Comparison of ENCODE assay signal across 8 cellular contexts in genomic region chr13:71864094-71864980, GRCh38. TPM values are rescaled to one million over a fixed set of nuclear protein-coding genes. Genes with fewer than 3 reads are reported as not detected.
DNase-seq lines count a peak whose midpoint lies in the region; ATAC-seq, FAIRE-seq and TF ChIP-seq lines count a peak whose summit lies in the region.

No MANE protein-coding gene starts in this region.

- no peak overlapping the region for H3K4me3 ChIP-seq in CD4-positive, CD25-positive, alpha-beta regulatory T cell (ENCODE audit: low read depth, low read length)
- H3K4me3 ChIP-seq in adipocyte (ENCODE audit: low read length) (peak overlapping the region; percentile 67), iPS-18a (ENCODE audit: low read length) (peak overlapping the region; percentile 84), skin epidermis (peak overlapping the region; percentile 37 to 66 (median 57))

- H3K9me3 Mint-ChIP-seq in CD4-positive, CD25-positive, alpha-beta regulatory T cell = peaks cover 0 to 8% (median 0%) of the 10 kb centered on the region in 7 donors
- H3K9me3 Mint-ChIP-seq in effector memory CD8-positive, alpha-beta T cell = peaks cover 0 to 8% of the 10 kb centered on the region in 2 donors

- H3K4me1 ChIP-seq in CD4-positive, CD25-positive, alpha-beta regulatory T cell (ENCODE audit: control insufficient read depth, insufficient read depth, low read length, poor library complexity, severe bottlenecking) = peaks cover 7% of the 10 kb centered on the region
- H3K4me1 ChIP-seq in adipocyte (ENCODE audit: control insufficient read depth, insufficient read depth, low read length) (peaks cover 9% of the 10 kb centered on the region), iPS-18a (ENCODE audit: control insufficient read depth, low read depth, low read length) (peaks cover 14% of the 10 kb centered on the region)

- H3K36me3 ChIP-seq in CD4-positive, CD25-positive, alpha-beta regulatory T cell (ENCODE audit: control insufficient read depth, insufficient read depth, low read length) = no peaks in the 10 kb centered on the region
- no peaks in the 10 kb centered on the region for H3K36me3 ChIP-seq in adipocyte (ENCODE audit: control insufficient read depth, insufficient read depth, low read length, severe bottlenecking)
- no peaks in the 10 kb centered on the region for H3K36me3 ChIP-seq in iPS-18a (ENCODE audit: control insufficient read depth, low read depth, low read length)

- no peak for ATAC-seq in CD4-positive, CD25-positive, alpha-beta regulatory T cell (ENCODE audit: low read depth in 2 of 2)
- no peak for ATAC-seq in HG03521 (IDR thresholded peaks at IDR 0.05; ENCODE audit: unreplicated experiment)
- no peak for ATAC-seq in effector memory CD8-positive, alpha-beta T cell (replicated peaks)

- H3K9ac ChIP-seq in adipocyte (ENCODE audit: low read length) = no peak overlapping the region
- H3K9ac ChIP-seq in iPS-18a (ENCODE audit: low read length) = peak overlapping the region; percentile 42

- peaks cover 0 to 18% (median 3%) of the 10 kb centered on the region in 4 donors for H3K4me1 Mint-ChIP-seq in CD4-positive, CD25-positive, alpha-beta regulatory T cell
- peaks cover 3% of the 10 kb centered on the region in 2 donors for H3K4me1 Mint-ChIP-seq in effector memory CD8-positive, alpha-beta T cell (ENCODE audit: low read depth in 2 of 2)

- H3K27ac Mint-ChIP-seq in CD4-positive, CD25-positive, alpha-beta regulatory T cell = no peak overlapping the region
- no peak overlapping the region for H3K27ac Mint-ChIP-seq in effector memory CD8-positive, alpha-beta T cell

- H3K4me3 Mint-ChIP-seq in CD4-positive, CD25-positive, alpha-beta regulatory T cell = peak overlapping the region in 3 of 4 donors; percentile 21 to 85 (median 77)
- peak overlapping the region in 1 of 2 donors; percentile 53 for H3K4me3 Mint-ChIP-seq in effector memory CD8-positive, alpha-beta T cell

- TF ChIP-seq CTCF in D721Med (IDR thresholded peaks at IDR 0.05; ENCODE audit: insufficient read depth, missing control alignments) = no peak

- H3K27ac ChIP-seq in CD4-positive, CD25-positive, alpha-beta regulatory T cell (ENCODE audit: insufficient read depth, low read length, poor library complexity, severe bottlenecking) = no peak overlapping the region
- H3K27ac ChIP-seq in iPS-18a (ENCODE audit: low read length) = no peak overlapping the region
- peak overlapping the region in 8 of 21 experiments; percentile 21 to 81 (median 72) for H3K27ac ChIP-seq in skin epidermis

- DNase-seq in CD4-positive, CD25-positive, alpha-beta regulatory T cell = no peak
- DNase-seq in Kasumi-1 (lab: John Stamatoyannopoulos, UW) = peak; percentile 69 to 75
- peak; percentile 2 for DNase-seq in adipocyte (ENCODE audit: low read depth)
- no peak for DNase-seq in effector memory CD8-positive, alpha-beta T cell
- DNase-seq in D721Med (ENCODE audit: insufficient read length, low spot score) = no peak

- peaks cover 13% of the 10 kb centered on the region for H3K27me3 ChIP-seq in CD4-positive, CD25-positive, alpha-beta regulatory T cell (ENCODE audit: control insufficient read depth, insufficient read depth, low read length)
- H3K27me3 ChIP-seq in adipocyte (replicated peaks; ENCODE audit: control insufficient read depth, insufficient read depth, low read length) (peaks cover 37% of the 10 kb centered on the region), iPS-18a (ENCODE audit: control insufficient read depth, insufficient read depth, low read length) (peaks cover 77% of the 10 kb centered on the region)

- H3K27me3 Mint-ChIP-seq in CD4-positive, CD25-positive, alpha-beta regulatory T cell = peaks cover 49% of the 10 kb centered on the region
- H3K27me3 Mint-ChIP-seq in effector memory CD8-positive, alpha-beta T cell = peaks cover 30 to 39% of the 10 kb centered on the region in 2 donors

- no peaks in the 10 kb centered on the region for H3K36me3 Mint-ChIP-seq in CD4-positive, CD25-positive, alpha-beta regulatory T cell
- H3K36me3 Mint-ChIP-seq in effector memory CD8-positive, alpha-beta T cell (ENCODE audit: insufficient read depth) = peaks cover 4% of the 10 kb centered on the region

- FAIRE-seq in D721Med (lab: Jason Lieb, UNC) = no peak

- H3K9me3 ChIP-seq in CD4-positive, CD25-positive, alpha-beta regulatory T cell (ENCODE audit: control insufficient read depth in 2 of 2, low read length in 2 of 2) = no peaks in the 10 kb centered on the region
- H3K9me3 ChIP-seq in adipocyte (ENCODE audit: control insufficient read depth, low read length) (no peaks in the 10 kb centered on the region), iPS-18a (ENCODE audit: control insufficient read depth, low read depth, low read length) (no peaks in the 10 kb centered on the region)

RNA-seq across cellular contexts. Expression of gene DACH1, which starts 2.7 kb away (rescaled TPM):
- total RNA-seq in CD4-positive, CD25-positive, alpha-beta regulatory T cell = 0.47 TPM
- polyA plus RNA-seq in CD4-positive, CD25-positive, alpha-beta regulatory T cell = not detected

Comparison
In these comparisons a context has a peak if more than half of its experiments do, and no peak if none do; other contexts are left out.
1. DNase-seq: peak in Kasumi-1 (2 of 2) and adipocyte (single experiment); none in CD4-positive, CD25-positive, alpha-beta regulatory T cell (0 of 3), effector memory CD8-positive, alpha-beta T cell (0 of 3) and D721Med (single experiment).